8 cellular contexts compared by ENCODE assay signal in genomic region chr18:26621161-26622026, GRCh38.
DNase-seq lines count a peak whose midpoint lies in the region; ATAC-seq and TF ChIP-seq lines count a peak whose summit lies in the region.

No MANE protein-coding gene starts in this region.

- POLR2A ChIA-PET in HEK293T (lab: Yijun Ruan, JAX) = interaction anchor here (1.3 to 1.4 kb wide), 2 partner anchors 32 to 36 kb away, joined by 4 read pairs; no protein-coding TSS in a partner anchor

- ATAC-seq in GM19324 (IDR thresholded peaks at IDR 0.05; ENCODE audit: low FRiP score, unreplicated experiment) = no peak

- H3K9ac ChIP-seq in duodenal mucosa (ENCODE audit: low read depth in 1 of 2, low read length in 2 of 2) = no peak overlapping the region

- CTCF ChIA-PET in HEK293T (lab: Yijun Ruan, JAX) = interaction anchor here (0.6 to 2.4 kb wide), 22 partner anchors 11 to 384 kb away, joined by 3 to 11 read pairs (median 4); no protein-coding TSS in a partner anchor

- H3K4me3 ChIP-seq in duodenal mucosa (ENCODE audit: low read depth in 1 of 2, low read length in 2 of 2) = peak overlapping the region; percentile 60 to 67

- DNase-seq in activated T-cell treated with anti-CD3 and anti-CD28 coated beads for 48 hours (ENCODE audit: low read depth) (peak; percentile 8), HEK293T (ENCODE audit: extremely low spot score) (peak; percentile 64), NOMO-1 treated with dmso at 0.1 percent for 144 hours (lab: John Stamatoyannopoulos, UW; ENCODE audit: unreplicated experiment) (peak; percentile 69), mucosa of gallbladder (ENCODE audit: low spot score) (peak; percentile 38), A172 (ENCODE audit: low spot score) (no peak)
- no peak for DNase-seq in activated T-cell treated with anti-CD3 and anti-CD28 coated beads, Interleukin-2, amount 50 U/mL, for 1 hour

- no peak overlapping the region for H3K27ac ChIP-seq in duodenal mucosa (ENCODE audit: low read depth, low read length)

- no peaks in the 10 kb centered on the region for H3K4me1 ChIP-seq in duodenal mucosa (ENCODE audit: control insufficient read depth in 1 of 2, insufficient read depth in 2 of 2, low read length in 2 of 2)

- no peaks in the 10 kb centered on the region for H3K36me3 ChIP-seq in duodenal mucosa (ENCODE audit: control insufficient read depth in 1 of 2, insufficient read depth in 2 of 2, low read length in 2 of 2)

- H3K27me3 ChIP-seq in duodenal mucosa (ENCODE audit: control insufficient read depth in 1 of 2, insufficient read depth in 2 of 2, low read length in 2 of 2) = no peaks in the 10 kb centered on the region

- H3K9me3 ChIP-seq in duodenal mucosa (ENCODE audit: control insufficient read depth in 1 of 2, low read length in 2 of 2) = peaks cover 0 to 20% of the 10 kb centered on the region in 2 donors

TF ChIP-seq in HEK293T, 16 proteins besides CTCF, POLR2A, EP300 and RAD21:
- TF ChIP-seq FOXM1 (IDR thresholded peaks at IDR 0.05; ENCODE audit: borderline replicate concordance) = no peak
- TF ChIP-seq FOXK2 (IDR thresholded peaks at IDR 0.05) = no peak

Comparison
In these comparisons a context has a peak if more than half of its experiments do, and no peak if none do; other contexts are left out.
1. DNase-seq: peak in activated T-cell treated with anti-CD3 and anti-CD28 coated beads for 48 hours (single experiment), HEK293T (single experiment), NOMO-1 treated with dmso at 0.1 percent for 144 hours (single experiment) and mucosa of gallbladder (single experiment); none in activated T-cell treated with anti-CD3 and anti-CD28 coated beads, Interleukin-2, amount 50 U/mL, for 1 hour (single experiment) and A172 (single experiment).